1 cellular context compared by ENCODE assay signal in genomic region chr3:42600958-42601675, GRCh38.
TF ChIP-seq lines count a peak whose summit lies in the region.

No MANE protein-coding gene starts in this region.

TF ChIP-seq in HepG2, 621 proteins besides CTCF, POLR2A, EP300 and RAD21 (continued from another document and continues in another):
- TF ChIP-seq ZNF770 (CRISPR knock-in tag; IDR thresholded peaks at IDR 0.05) (peak; percentile 7; the same call in 1 of the 2 replicates), CCAR2 (optimal IDR thresholded peaks at IDR 0.05; ENCODE audit: low read depth, low read length) (no peak), SIN3A (IDR thresholded peaks at IDR 0.05; ENCODE audit: borderline replicate concordance, low read depth, low read length) (no peak), CBFB (CRISPR knock-in tag; IDR thresholded peaks at IDR 0.05) (no peak), ZNF451 (CRISPR knock-in tag; IDR thresholded peaks at IDR 0.05) (no peak), KDM3A (CRISPR knock-in tag; IDR thresholded peaks at IDR 0.05; ENCODE audit: low read depth) (no peak), ZNF430 (CRISPR knock-in tag; IDR thresholded peaks at IDR 0.05) (0 out of 2 replicates have a peak, but pooled peaks have one; percentile 15), BHLHE40 (IDR thresholded peaks at IDR 0.05; ENCODE audit: low read length) (0 out of 2 replicates have a peak, but pooled peaks have one; percentile 2), MXD3 (CRISPR knock-in tag; IDR thresholded peaks at IDR 0.05) (0 out of 2 replicates have a peak, but pooled peaks have one; percentile 3), NR0B2 (CRISPR knock-in tag; IDR thresholded peaks at IDR 0.05) (0 out of 2 replicates have a peak, but pooled peaks have one; percentile 2), CHD2 (IDR thresholded peaks at IDR 0.05; ENCODE audit: low read depth, low read length) (no peak), ZMAT5 (CRISPR knock-in tag; IDR thresholded peaks at IDR 0.05; ENCODE audit: borderline replicate concordance, low read depth) (no peak), DNMT1 (CRISPR knock-in tag; IDR thresholded peaks at IDR 0.05) (no peak), NFE2L1 (CRISPR knock-in tag; IDR thresholded peaks at IDR 0.05; ENCODE audit: borderline replicate concordance) (no peak), KDM5A (IDR thresholded peaks at IDR 0.05; ENCODE audit: borderline replicate concordance, low read length) (peak; percentile 65; the same call in 1 of the 2 replicates), HOXD1 (CRISPR knock-in tag; IDR thresholded peaks at IDR 0.05) (no peak), RBFOX2 (IDR thresholded peaks at IDR 0.05; ENCODE audit: low read depth, low read length) (peak; percentile 80), ZBTB40 (IDR thresholded peaks at IDR 0.05) (no peak), ZBTB40 (CRISPR knock-in tag; IDR thresholded peaks at IDR 0.05) (0 out of 2 replicates have a peak, but pooled peaks have one; percentile 1), ETV5 (CRISPR knock-in tag; IDR thresholded peaks at IDR 0.05; ENCODE audit: borderline replicate concordance) (no peak; the same call in 1 of the 2 replicates), ZNF180 (CRISPR knock-in tag; IDR thresholded peaks at IDR 0.05; ENCODE audit: borderline replicate concordance, low read depth) (no peak)
- TF ChIP-seq, protein P1, sequence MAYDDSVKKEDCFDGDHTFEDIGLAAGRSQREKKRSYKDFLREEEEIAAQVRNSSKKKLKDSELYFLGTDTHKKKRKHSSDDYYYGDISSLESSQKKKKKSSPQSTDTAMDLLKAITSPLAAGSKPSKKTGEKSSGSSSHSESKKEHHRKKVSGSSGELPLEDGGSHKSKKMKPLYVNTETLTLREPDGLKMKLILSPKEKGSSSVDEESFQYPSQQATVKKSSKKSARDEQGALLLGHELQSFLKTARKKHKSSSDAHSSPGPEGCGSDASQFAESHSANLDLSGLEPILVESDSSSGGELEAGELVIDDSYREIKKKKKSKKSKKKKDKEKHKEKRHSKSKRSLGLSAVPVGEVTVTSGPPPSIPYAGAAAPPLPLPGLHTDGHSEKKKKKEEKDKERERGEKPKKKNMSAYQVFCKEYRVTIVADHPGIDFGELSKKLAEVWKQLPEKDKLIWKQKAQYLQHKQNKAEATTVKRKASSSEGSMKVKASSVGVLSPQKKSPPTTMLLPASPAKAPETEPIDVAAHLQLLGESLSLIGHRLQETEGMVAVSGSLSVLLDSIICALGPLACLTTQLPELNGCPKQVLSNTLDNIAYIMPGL (CRISPR knock-in tag; IDR thresholded peaks at IDR 0.05; ENCODE audit: borderline replicate concordance in 1 of 2, low read depth in 1 of 2), result peak in 1 of 2 experiments; percentile 39; a peak in 1 of 4 replicates
- TF ChIP-seq, protein P2, sequence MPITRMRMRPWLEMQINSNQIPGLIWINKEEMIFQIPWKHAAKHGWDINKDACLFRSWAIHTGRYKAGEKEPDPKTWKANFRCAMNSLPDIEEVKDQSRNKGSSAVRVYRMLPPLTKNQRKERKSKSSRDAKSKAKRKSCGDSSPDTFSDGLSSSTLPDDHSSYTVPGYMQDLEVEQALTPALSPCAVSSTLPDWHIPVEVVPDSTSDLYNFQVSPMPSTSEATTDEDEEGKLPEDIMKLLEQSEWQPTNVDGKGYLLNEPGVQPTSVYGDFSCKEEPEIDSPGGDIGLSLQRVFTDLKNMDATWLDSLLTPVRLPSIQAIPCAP (CRISPR knock-in tag; IDR thresholded peaks at IDR 0.05; ENCODE audit: low read depth), result no peak
- TF ChIP-seq, protein P3, sequence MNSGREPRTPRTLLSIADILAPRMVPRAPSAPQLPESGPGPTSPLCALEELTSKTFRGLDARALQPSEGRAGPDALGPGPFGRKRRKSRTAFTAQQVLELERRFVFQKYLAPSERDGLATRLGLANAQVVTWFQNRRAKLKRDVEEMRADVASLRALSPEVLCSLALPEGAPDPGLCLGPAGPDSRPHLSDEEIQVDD (CRISPR knock-in tag; IDR thresholded peaks at IDR 0.05; ENCODE audit: borderline replicate concordance), result 0 out of 2 replicates have a peak, but pooled peaks have one; percentile 40
- TF ChIP-seq, protein P4, sequence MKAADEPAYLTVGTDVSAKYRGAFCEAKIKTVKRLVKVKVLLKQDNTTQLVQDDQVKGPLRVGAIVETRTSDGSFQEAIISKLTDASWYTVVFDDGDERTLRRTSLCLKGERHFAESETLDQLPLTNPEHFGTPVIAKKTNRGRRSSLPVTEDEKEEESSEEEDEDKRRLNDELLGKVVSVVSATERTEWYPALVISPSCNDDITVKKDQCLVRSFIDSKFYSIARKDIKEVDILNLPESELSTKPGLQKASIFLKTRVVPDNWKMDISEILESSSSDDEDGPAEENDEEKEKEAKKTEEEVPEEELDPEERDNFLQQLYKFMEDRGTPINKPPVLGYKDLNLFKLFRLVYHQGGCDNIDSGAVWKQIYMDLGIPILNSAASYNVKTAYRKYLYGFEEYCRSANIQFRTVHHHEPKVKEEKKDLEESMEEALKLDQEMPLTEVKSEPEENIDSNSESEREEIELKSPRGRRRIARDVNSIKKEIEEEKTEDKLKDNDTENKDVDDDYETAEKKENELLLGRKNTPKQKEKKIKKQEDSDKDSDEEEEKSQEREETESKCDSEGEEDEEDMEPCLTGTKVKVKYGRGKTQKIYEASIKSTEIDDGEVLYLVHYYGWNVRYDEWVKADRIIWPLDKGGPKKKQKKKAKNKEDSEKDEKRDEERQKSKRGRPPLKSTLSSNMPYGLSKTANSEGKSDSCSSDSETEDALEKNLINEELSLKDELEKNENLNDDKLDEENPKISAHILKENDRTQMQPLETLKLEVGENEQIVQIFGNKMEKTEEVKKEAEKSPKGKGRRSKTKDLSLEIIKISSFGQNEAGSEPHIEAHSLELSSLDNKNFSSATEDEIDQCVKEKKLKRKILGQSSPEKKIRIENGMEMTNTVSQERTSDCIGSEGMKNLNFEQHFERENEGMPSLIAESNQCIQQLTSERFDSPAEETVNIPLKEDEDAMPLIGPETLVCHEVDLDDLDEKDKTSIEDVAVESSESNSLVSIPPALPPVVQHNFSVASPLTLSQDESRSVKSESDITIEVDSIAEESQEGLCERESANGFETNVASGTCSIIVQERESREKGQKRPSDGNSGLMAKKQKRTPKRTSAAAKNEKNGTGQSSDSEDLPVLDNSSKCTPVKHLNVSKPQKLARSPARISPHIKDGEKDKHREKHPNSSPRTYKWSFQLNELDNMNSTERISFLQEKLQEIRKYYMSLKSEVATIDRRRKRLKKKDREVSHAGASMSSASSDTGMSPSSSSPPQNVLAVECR (CRISPR knock-in tag; IDR thresholded peaks at IDR 0.05; ENCODE audit: borderline replicate concordance), result 0 out of 2 replicates have a peak, but pooled peaks have one; percentile 56
- TF ChIP-seq, protein P5, sequence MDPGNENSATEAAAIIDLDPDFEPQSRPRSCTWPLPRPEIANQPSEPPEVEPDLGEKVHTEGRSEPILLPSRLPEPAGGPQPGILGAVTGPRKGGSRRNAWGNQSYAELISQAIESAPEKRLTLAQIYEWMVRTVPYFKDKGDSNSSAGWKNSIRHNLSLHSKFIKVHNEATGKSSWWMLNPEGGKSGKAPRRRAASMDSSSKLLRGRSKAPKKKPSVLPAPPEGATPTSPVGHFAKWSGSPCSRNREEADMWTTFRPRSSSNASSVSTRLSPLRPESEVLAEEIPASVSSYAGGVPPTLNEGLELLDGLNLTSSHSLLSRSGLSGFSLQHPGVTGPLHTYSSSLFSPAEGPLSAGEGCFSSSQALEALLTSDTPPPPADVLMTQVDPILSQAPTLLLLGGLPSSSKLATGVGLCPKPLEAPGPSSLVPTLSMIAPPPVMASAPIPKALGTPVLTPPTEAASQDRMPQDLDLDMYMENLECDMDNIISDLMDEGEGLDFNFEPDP (CRISPR knock-in tag; conservative IDR thresholded peaks at IDR 0.05), result 0 out of 2 replicates have a peak, but pooled peaks have one; percentile 91
- TF ChIP-seq, protein P6, sequence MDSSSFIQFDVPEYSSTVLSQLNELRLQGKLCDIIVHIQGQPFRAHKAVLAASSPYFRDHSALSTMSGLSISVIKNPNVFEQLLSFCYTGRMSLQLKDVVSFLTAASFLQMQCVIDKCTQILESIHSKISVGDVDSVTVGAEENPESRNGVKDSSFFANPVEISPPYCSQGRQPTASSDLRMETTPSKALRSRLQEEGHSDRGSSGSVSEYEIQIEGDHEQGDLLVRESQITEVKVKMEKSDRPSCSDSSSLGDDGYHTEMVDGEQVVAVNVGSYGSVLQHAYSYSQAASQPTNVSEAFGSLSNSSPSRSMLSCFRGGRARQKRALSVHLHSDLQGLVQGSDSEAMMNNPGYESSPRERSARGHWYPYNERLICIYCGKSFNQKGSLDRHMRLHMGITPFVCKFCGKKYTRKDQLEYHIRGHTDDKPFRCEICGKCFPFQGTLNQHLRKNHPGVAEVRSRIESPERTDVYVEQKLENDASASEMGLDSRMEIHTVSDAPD (CRISPR knock-in tag; IDR thresholded peaks at IDR 0.05), result no peak
